Comparison of ENCODE assay signal across 18 cellular contexts in the genomic region with DNA sequence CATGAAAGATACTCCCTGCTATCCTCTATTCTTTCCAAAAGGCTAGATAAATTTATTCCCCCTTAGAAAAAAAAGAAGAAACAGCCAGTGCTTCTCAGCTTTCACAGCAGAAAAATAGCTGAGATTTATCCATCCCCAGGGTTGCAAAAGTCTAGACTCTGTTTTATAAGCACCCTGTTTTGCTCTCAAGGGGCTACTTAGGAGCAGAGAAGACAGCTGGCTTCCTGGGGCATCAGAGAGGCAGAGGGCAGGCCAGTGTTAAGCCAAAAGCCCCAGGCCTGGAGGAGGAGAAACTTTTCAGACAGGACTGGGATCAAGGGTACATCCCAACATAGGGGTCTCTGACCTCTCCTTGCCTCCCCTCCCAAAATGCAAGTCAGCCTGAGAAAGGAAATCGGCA. TPM values are rescaled to one million over a fixed set of nuclear protein-coding genes. Genes with fewer than 3 reads are reported as not detected.
DNase-seq lines count a peak whose midpoint lies in the region; ATAC-seq, FAIRE-seq and TF ChIP-seq lines count a peak whose summit lies in the region.
"Had no signal": no experiment of that assay in that cellular context is flagged by ENCODE, and none has a peak within 500 bp of the region (broad histone marks: within the 10 kb centered on the region; RNA-seq: fewer than 3 reads in every experiment).

No MANE protein-coding gene starts in this region.

- H3K36me3 ChIP-seq in left ventricle myocardium inferior = no peaks in the 10 kb centered on the region
- no peaks in the 10 kb centered on the region for H3K36me3 ChIP-seq in astrocyte (ENCODE audit: insufficient read depth, low read length)
- H3K36me3 ChIP-seq in vagina = no peaks in the 10 kb centered on the region

- H4K20me1 ChIP-seq in astrocyte (ENCODE audit: insufficient read depth, low read length) = no peaks in the 10 kb centered on the region

- H3K4me3 ChIP-seq in left ventricle myocardium inferior = no peak overlapping the region
- H3K4me3 ChIP-seq in astrocyte (ENCODE audit: insufficient read depth, low read depth, low read length) = no peak overlapping the region
- H3K4me3 ChIP-seq in vagina = no peak overlapping the region
- H3K4me3 ChIP-seq: SK-N-MC had no signal

- peaks cover 8% of the 10 kb centered on the region for H3K27me3 Mint-ChIP-seq in astrocyte (ENCODE audit: low read depth, unreplicated experiment)
- H3K27me3 Mint-ChIP-seq: activated CD4-positive, alpha-beta T cell treated with anti-CD3 and anti-CD28 coated beads for 36 hours had no signal

- H3K27ac Mint-ChIP-seq in astrocyte (ENCODE audit: unreplicated experiment) = no peak overlapping the region

- no peak overlapping the region for H2AFZ ChIP-seq in astrocyte (ENCODE audit: low read depth, low read length)

- no peaks in the 10 kb centered on the region for H3K79me2 ChIP-seq in astrocyte (ENCODE audit: insufficient read depth, low read length)

- TF ChIP-seq CTCF in left ventricle myocardium inferior (IDR thresholded peaks at IDR 0.05; ENCODE audit: borderline replicate concordance) (no peak), astrocyte (IDR thresholded peaks at IDR 0.05; ENCODE audit: insufficient read depth, low read depth, low read length) (no peak), vagina (IDR thresholded peaks at IDR 0.05) (no peak)

- H3K9me3 ChIP-seq in left ventricle myocardium inferior (replicated peaks) = no peaks in the 10 kb centered on the region
- no peaks in the 10 kb centered on the region for H3K9me3 ChIP-seq in astrocyte (ENCODE audit: insufficient read depth, low read depth, low read length)
- no peaks in the 10 kb centered on the region for H3K9me3 ChIP-seq in vagina

- H3K4me2 ChIP-seq in astrocyte (ENCODE audit: low read length) = no peak overlapping the region

- ATAC-seq in left ventricle myocardium superior (no peak), GM18909 (IDR thresholded peaks at IDR 0.05; ENCODE audit: poor library complexity, unreplicated experiment) (no peak)
- ATAC-seq: activated CD4-positive, alpha-beta T cell treated with anti-CD3 and anti-CD28 coated beads for 36 hours had no signal

- H3K4me1 Mint-ChIP-seq in astrocyte (ENCODE audit: low read depth, unreplicated experiment) = peaks cover 63% of the 10 kb centered on the region

- H3K27me3 ChIP-seq in left ventricle myocardium inferior (ENCODE audit: low read depth) (no peaks in the 10 kb centered on the region), astrocyte (ENCODE audit: insufficient read depth, low read length) (no peaks in the 10 kb centered on the region), vagina (no peaks in the 10 kb centered on the region)

- peak overlapping the region; percentile 90 for H3K27ac ChIP-seq in left ventricle myocardium inferior (replicated peaks)
- H3K27ac ChIP-seq in astrocyte (ENCODE audit: low read depth, low read length) = no peak overlapping the region
- H3K27ac ChIP-seq in vagina = peak overlapping the region; percentile 50
- H3K27ac ChIP-seq: SK-N-MC had no signal

- no peak overlapping the region for H3K9ac ChIP-seq in astrocyte (ENCODE audit: low read length)

- H3K4me1 ChIP-seq in left ventricle myocardium inferior = peaks cover 95% of the 10 kb centered on the region
- H3K4me1 ChIP-seq in astrocyte (ENCODE audit: insufficient read depth, low read length) = peaks cover 65% of the 10 kb centered on the region
- H3K4me1 ChIP-seq in vagina = peaks cover 77% of the 10 kb centered on the region

- intact Hi-C loops in left ventricle myocardium inferior (cut with micrococcal nuclease) (no loop called here), left ventricle myocardium superior (cut with micrococcal nuclease) (no loop called here), vagina (cut with DNase I) (loop anchor here (2.0 kb wide), 1 partner anchor 56 kb away; the partner anchor contains the start of gene HSD11B1)

- no peaks in the 10 kb centered on the region for H3K9me3 Mint-ChIP-seq in astrocyte (ENCODE audit: unreplicated experiment)

- TF ChIP-seq POLR2A in vagina (IDR thresholded peaks at IDR 0.05) = no peak

- FAIRE-seq in astrocyte (lab: Jason Lieb, UNC) = no peak
- FAIRE-seq: D721Med, GM12891 had no signal

- H3K36me3 Mint-ChIP-seq in astrocyte (ENCODE audit: low read depth, unreplicated experiment) = no peaks in the 10 kb centered on the region

- H3K4me3 Mint-ChIP-seq in astrocyte (ENCODE audit: unreplicated experiment) = peak overlapping the region; percentile 22
- H3K4me3 Mint-ChIP-seq: activated CD4-positive, alpha-beta T cell treated with anti-CD3 and anti-CD28 coated beads for 36 hours had no signal

- DNase-seq in left ventricle myocardium inferior (no peak), left ventricle myocardium superior (no peak), astrocyte (ENCODE audit: low read depth) (no peak), myocyte (ENCODE audit: low read depth) (peak; percentile 24), vagina (ENCODE audit: extremely low spot score in 2 of 2) (no peak), germinal center (ENCODE audit: low spot score) (no peak), NCI-H510A (lab: John Stamatoyannopoulos, UW) (no peak)
- DNase-seq: activated CD4-positive, alpha-beta T cell treated with anti-CD3 and anti-CD28 coated beads for 36 hours; dermis blood vessel endothelial cell; midbrain; NCI-H187 treated with DMSO at 0.1 percent for 48 hours; stimulated activated CD4-positive, alpha-beta T cell treated with anti-CD3 and anti-CD28 coated beads, Interleukin-4, amount 100 ng/mL, for 1 hour; substantia nigra had no signal

RNA-seq across cellular contexts. Expression of gene LAMB3, which starts 3.9 kb away (rescaled TPM):
- 6.5 TPM for total RNA-seq in left ventricle myocardium inferior
- total RNA-seq in left ventricle myocardium superior = 5.2 TPM
- total RNA-seq in astrocyte = 4.2 and 6.1 TPM in 2 replicates
- 8.5 and 18.2 TPM in 2 replicates for total RNA-seq in myocyte
- 4.4 TPM for polyA plus RNA-seq in myocyte (2012)
- 68.8 TPM for total RNA-seq in vagina

RNA-seq across cellular contexts. Expression of gene G0S2, which starts 26.8 kb away (rescaled TPM):
- total RNA-seq in left ventricle myocardium inferior = 307 TPM
- total RNA-seq in left ventricle myocardium superior = 594 TPM
- total RNA-seq in astrocyte = 5.9 and 15.1 TPM in 2 replicates
- total RNA-seq in myocyte = 0.37 and 0.57 TPM in 2 replicates
- polyA plus RNA-seq in myocyte (2012) = 0.48 TPM
- total RNA-seq in vagina = 187 TPM
- total RNA-seq: OCI-LY7 had no signal

RNA-seq across cellular contexts. Expression of gene HSD11B1, which starts 56.3 kb away (rescaled TPM):
- 4.1 TPM for total RNA-seq in left ventricle myocardium inferior
- total RNA-seq in left ventricle myocardium superior = 2.8 TPM
- total RNA-seq in astrocyte = not detected in 2 replicates
- 1.2 and 2.0 TPM in 2 replicates for total RNA-seq in myocyte
- 0.63 TPM for polyA plus RNA-seq in myocyte (2012)
- 18.7 TPM for total RNA-seq in vagina
- total RNA-seq: dermis blood vessel endothelial cell, OCI-LY7 had no signal

Comparison
In these comparisons a context has a peak if more than half of its experiments do, and no peak if none do; other contexts are left out.
1. RNA of gene G0S2, which starts 26.8 kb away (total RNA-seq): 594 TPM in left ventricle myocardium superior (single experiment), 307 TPM in left ventricle myocardium inferior (single experiment) and 187 TPM in vagina (single experiment); 5.9 to 15.1 TPM in astrocyte and 0.37 to 0.57 TPM in myocyte; every median in the first group is over 10 times any median in the second.